ENCODE assay signal across 1 cellular context in the genomic region with DNA sequence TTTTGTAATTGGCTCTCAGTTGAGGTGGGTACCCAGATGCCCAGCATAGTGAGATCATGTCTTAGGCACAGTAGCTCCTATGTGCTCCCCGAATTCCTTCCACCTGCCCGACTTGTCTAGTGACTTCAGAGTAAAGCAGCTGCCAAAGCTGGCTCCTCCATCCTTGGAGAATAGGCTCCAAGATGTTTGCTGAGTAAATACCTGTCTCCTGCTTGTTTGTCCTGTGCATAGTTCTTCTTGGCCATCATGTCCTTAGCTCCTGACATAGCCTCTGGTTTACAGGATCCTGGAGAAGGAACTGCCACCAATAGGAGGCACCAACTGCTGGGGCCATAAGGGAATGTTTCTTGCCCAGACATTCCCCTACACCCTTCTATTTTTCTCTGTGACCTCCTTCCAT.
TF ChIP-seq lines count a peak whose summit lies in the region.

No MANE protein-coding gene starts in this region.

TF ChIP-seq in IMR-90, 13 proteins besides CTCF, POLR2A, EP300 and RAD21:
- TF ChIP-seq, protein P1, sequence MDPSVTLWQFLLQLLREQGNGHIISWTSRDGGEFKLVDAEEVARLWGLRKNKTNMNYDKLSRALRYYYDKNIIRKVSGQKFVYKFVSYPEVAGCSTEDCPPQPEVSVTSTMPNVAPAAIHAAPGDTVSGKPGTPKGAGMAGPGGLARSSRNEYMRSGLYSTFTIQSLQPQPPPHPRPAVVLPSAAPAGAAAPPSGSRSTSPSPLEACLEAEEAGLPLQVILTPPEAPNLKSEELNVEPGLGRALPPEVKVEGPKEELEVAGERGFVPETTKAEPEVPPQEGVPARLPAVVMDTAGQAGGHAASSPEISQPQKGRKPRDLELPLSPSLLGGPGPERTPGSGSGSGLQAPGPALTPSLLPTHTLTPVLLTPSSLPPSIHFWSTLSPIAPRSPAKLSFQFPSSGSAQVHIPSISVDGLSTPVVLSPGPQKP (IDR thresholded peaks at IDR 0.05; ENCODE audit: borderline replicate concordance, low read depth, low read length), result no peak
- TF ChIP-seq RCOR1 (IDR thresholded peaks at IDR 0.05; ENCODE audit: insufficient replicate concordance, low read length) (no peak), FOS (IDR thresholded peaks at IDR 0.05; ENCODE audit: low read depth, low read length) (no peak)
TF ChIP-seq in IMR-90: peak in this region for 0.
